13 cellular contexts compared by ENCODE assay signal in genomic region chr1:64536836-64537490, GRCh38.
DNase-seq lines count a peak whose midpoint lies in the region; ATAC-seq, FAIRE-seq and TF ChIP-seq lines count a peak whose summit lies in the region.
"Had no signal": no experiment of that assay in that cellular context is flagged by ENCODE, and none has a peak within 500 bp of the region (broad histone marks: within the 10 kb centered on the region; RNA-seq: fewer than 3 reads in every experiment).

No MANE protein-coding gene starts in this region.

- H3K14ac ChIP-seq in H9 (ENCODE audit: insufficient read depth, low read length), result no peak overlapping the region

- no peak overlapping the region for H4K5ac ChIP-seq in H9 (ENCODE audit: insufficient read length, low read depth, low read length)

- peak overlapping the region; percentile 46 to 59 (median 49); a peak in 3 of 7 replicates for H3K27ac Mint-ChIP-seq in H9

- intact Hi-C loops in stomach (cut with DNase I; ENCODE audit: low total_unique reads), result no loop called here

- no peaks in the 10 kb centered on the region for H3K27me3 ChIP-seq in H9 (ENCODE audit: insufficient read depth, low read length)
- no peaks in the 10 kb centered on the region for H3K27me3 ChIP-seq in stomach

- no peaks in the 10 kb centered on the region for H3K27me3 Mint-ChIP-seq in H9 (ENCODE audit: low read depth)
- H3K27me3 Mint-ChIP-seq: CD4-positive, CD25-positive, alpha-beta regulatory T cell had no signal

- H2AFZ ChIP-seq in H9 (ENCODE audit: low read length), result no peak overlapping the region

- no peak overlapping the region for H2BK120ac ChIP-seq in H9 (ENCODE audit: low read depth, low read length, poor library complexity, severe bottlenecking)

- no peaks in the 10 kb centered on the region for H3K36me3 ChIP-seq in stomach

- no peak overlapping the region for H3K4ac ChIP-seq in H9 (ENCODE audit: low read depth, low read length)

- ATAC-seq in left lobe of liver (peak; percentile 85), GM19467 (IDR thresholded peaks at IDR 0.05; ENCODE audit: unreplicated experiment) (no peak)
- ATAC-seq: psoas muscle had no signal

- H4K20me1 ChIP-seq in H9 (ENCODE audit: control insufficient read depth, insufficient read depth, insufficient read length), result no peaks in the 10 kb centered on the region

- TF ChIP-seq EP300 in stomach (IDR thresholded peaks at IDR 0.05), result no peak

- H2AK5ac ChIP-seq in H9 (ENCODE audit: insufficient read length, low read length), result no peak overlapping the region

- no peaks in the 10 kb centered on the region for H3K23me2 ChIP-seq in H9 (ENCODE audit: insufficient read length, low read depth, low read length, poor library complexity, severe bottlenecking)

- peaks cover 13 to 17% (median 16%) of the 10 kb centered on the region in 3 experiments for H3K36me3 Mint-ChIP-seq in H9 (ENCODE audit: insufficient read depth in 1 of 3, low read depth in 3 of 3)

- no CpG with 5 or more reads among the region's 8 CpGs for WGBS in H9 (ENCODE audit: extremely low coverage, insufficient read length, low lambda C conversion rate)
- WGBS in stomach, 5 donors, result 24 to 54% (median 36%) methylated on average over 8 of the region's 8 CpGs

- H3K9me3 ChIP-seq in H9 (ENCODE audit: control insufficient read depth, low read depth, low read length), result no peaks in the 10 kb centered on the region
- H3K9me3 ChIP-seq in stomach, result no peaks in the 10 kb centered on the region
- H3K9me3 ChIP-seq: psoas muscle had no signal

- no peak overlapping the region for H3K18ac ChIP-seq in H9 (ENCODE audit: insufficient read length, low read depth, low read length)

- H3K56ac ChIP-seq in H9 (ENCODE audit: insufficient read length, low read depth, low read length), result no peak overlapping the region

- H3K4me3 Mint-ChIP-seq in H9, result peak overlapping the region in 1 of 2 experiments; percentile 14; a peak in 1 of 5 replicates
- H3K4me3 Mint-ChIP-seq: CD4-positive, CD25-positive, alpha-beta regulatory T cell had no signal

- no peak overlapping the region for H3K9ac ChIP-seq in H9 (ENCODE audit: extremely low read depth, insufficient read length, low read length)

- TF ChIP-seq CTCF in H9 (conservative IDR thresholded peaks at IDR 0.05) (no peak), stomach (IDR thresholded peaks at IDR 0.05) (no peak)

- H3K4me1 ChIP-seq in H9 (ENCODE audit: insufficient read depth, low read length), result peaks cover 18% of the 10 kb centered on the region; the same call in 1 of the 2 replicates
- peaks cover 24 to 64% (median 50%) of the 10 kb centered on the region in 4 donors for H3K4me1 ChIP-seq in stomach

- no peak for FAIRE-seq in RCC 7860 (lab: Jason Lieb, UNC)
- FAIRE-seq: G401.6 had no signal

- no peak overlapping the region for H3K23ac ChIP-seq in H9 (ENCODE audit: insufficient read length, low read depth, low read length)

- H3K79me1 ChIP-seq in H9 (ENCODE audit: insufficient read depth, low read depth, low read length, poor library complexity, severe bottlenecking), result no peaks in the 10 kb centered on the region

- H2BK20ac ChIP-seq in H9 (ENCODE audit: low read depth, low read length, poor library complexity, severe bottlenecking), result no peak overlapping the region

- H3K4me2 ChIP-seq in H9 (ENCODE audit: insufficient read depth, insufficient read length, low read length), result no peak overlapping the region

- no peak for DNase-seq in H9
- peak; percentile 33 for DNase-seq in NCI-H345 treated with DMSO at 0.1 percent for 48 hours (lab: John Stamatoyannopoulos, UW; ENCODE audit: unreplicated experiment)
- peak; percentile 82 for DNase-seq in left lobe of liver (ENCODE audit: low spot score)
- peak; percentile 41 for DNase-seq in stomach
- DNase-seq in RCC 7860 (ENCODE audit: low spot score), result no peak
- no peak for DNase-seq in NCI-H1092 (lab: John Stamatoyannopoulos, UW)
- DNase-seq: activated CD8-positive, alpha-beta memory T cell treated with anti-CD3 and anti-CD28 coated beads for 24 hours; activated effector memory CD4-positive, alpha-beta T cell treated with Interleukin-2 at 50 U/mL for 16 hours; CD4-positive, CD25-positive, alpha-beta regulatory T cell; foreskin fibroblast; psoas muscle had no signal

- H2BK12ac ChIP-seq in H9 (ENCODE audit: insufficient read length, low read depth, low read length), result no peak overlapping the region

- H4K91ac ChIP-seq in H9 (ENCODE audit: insufficient read length, low read depth, low read length), result no peak overlapping the region

- H3K27ac ChIP-seq in H9 (ENCODE audit: insufficient read length, low read depth, low read length) (no peak overlapping the region), stomach (peak overlapping the region; percentile 16 to 79 (median 60))
- H3K27ac ChIP-seq: psoas muscle had no signal

- H3K9me3 Mint-ChIP-seq in H9, result peaks cover 4 to 5% of the 10 kb centered on the region in 2 experiments; a peak in 2 of 5 replicates

- H3K4me3 ChIP-seq in stomach, result peak overlapping the region in 3 of 4 donors; percentile 1 to 22 (median 8)
- H3K4me3 ChIP-seq: psoas muscle had no signal

- no peak for TF ChIP-seq POLR2A in stomach (IDR thresholded peaks at IDR 0.05)

- peaks cover 74 to 75% of the 10 kb centered on the region in 2 experiments for H3K4me1 Mint-ChIP-seq in H9

- H2BK5ac ChIP-seq in H9 (ENCODE audit: insufficient read length, low read length), result no peak overlapping the region

- peaks cover 17% of the 10 kb centered on the region; the same call in 1 of the 2 replicates for H3K79me2 ChIP-seq in H9 (ENCODE audit: insufficient read depth, low read length)

- H2BK15ac ChIP-seq in H9 (ENCODE audit: low read depth, low read length), result no peak overlapping the region

- no peak overlapping the region for H3T11ph ChIP-seq in H9 (ENCODE audit: low read length)

- H4K8ac ChIP-seq in H9 (replicated peaks; ENCODE audit: insufficient read length, low read depth, low read length), result no peak overlapping the region

Comparison
In these comparisons a context has a peak if more than half of its experiments do, and no peak if none do; other contexts are left out.
1. DNase-seq: peak in NCI-H345 treated with DMSO at 0.1 percent for 48 hours (single experiment), left lobe of liver (single experiment) and stomach (single experiment); none in H9 (single experiment), RCC 7860 (single experiment) and NCI-H1092 (single experiment).